1 cellular context compared by ENCODE assay signal in genomic region chr2:130380096-130380934, GRCh38.
TF ChIP-seq lines count a peak whose summit lies in the region.

No MANE protein-coding gene starts in this region.

TF ChIP-seq in K562, 482 proteins besides CTCF, POLR2A, EP300 and RAD21 (continued from another document and continues in another):
- TF ChIP-seq, protein P1, sequence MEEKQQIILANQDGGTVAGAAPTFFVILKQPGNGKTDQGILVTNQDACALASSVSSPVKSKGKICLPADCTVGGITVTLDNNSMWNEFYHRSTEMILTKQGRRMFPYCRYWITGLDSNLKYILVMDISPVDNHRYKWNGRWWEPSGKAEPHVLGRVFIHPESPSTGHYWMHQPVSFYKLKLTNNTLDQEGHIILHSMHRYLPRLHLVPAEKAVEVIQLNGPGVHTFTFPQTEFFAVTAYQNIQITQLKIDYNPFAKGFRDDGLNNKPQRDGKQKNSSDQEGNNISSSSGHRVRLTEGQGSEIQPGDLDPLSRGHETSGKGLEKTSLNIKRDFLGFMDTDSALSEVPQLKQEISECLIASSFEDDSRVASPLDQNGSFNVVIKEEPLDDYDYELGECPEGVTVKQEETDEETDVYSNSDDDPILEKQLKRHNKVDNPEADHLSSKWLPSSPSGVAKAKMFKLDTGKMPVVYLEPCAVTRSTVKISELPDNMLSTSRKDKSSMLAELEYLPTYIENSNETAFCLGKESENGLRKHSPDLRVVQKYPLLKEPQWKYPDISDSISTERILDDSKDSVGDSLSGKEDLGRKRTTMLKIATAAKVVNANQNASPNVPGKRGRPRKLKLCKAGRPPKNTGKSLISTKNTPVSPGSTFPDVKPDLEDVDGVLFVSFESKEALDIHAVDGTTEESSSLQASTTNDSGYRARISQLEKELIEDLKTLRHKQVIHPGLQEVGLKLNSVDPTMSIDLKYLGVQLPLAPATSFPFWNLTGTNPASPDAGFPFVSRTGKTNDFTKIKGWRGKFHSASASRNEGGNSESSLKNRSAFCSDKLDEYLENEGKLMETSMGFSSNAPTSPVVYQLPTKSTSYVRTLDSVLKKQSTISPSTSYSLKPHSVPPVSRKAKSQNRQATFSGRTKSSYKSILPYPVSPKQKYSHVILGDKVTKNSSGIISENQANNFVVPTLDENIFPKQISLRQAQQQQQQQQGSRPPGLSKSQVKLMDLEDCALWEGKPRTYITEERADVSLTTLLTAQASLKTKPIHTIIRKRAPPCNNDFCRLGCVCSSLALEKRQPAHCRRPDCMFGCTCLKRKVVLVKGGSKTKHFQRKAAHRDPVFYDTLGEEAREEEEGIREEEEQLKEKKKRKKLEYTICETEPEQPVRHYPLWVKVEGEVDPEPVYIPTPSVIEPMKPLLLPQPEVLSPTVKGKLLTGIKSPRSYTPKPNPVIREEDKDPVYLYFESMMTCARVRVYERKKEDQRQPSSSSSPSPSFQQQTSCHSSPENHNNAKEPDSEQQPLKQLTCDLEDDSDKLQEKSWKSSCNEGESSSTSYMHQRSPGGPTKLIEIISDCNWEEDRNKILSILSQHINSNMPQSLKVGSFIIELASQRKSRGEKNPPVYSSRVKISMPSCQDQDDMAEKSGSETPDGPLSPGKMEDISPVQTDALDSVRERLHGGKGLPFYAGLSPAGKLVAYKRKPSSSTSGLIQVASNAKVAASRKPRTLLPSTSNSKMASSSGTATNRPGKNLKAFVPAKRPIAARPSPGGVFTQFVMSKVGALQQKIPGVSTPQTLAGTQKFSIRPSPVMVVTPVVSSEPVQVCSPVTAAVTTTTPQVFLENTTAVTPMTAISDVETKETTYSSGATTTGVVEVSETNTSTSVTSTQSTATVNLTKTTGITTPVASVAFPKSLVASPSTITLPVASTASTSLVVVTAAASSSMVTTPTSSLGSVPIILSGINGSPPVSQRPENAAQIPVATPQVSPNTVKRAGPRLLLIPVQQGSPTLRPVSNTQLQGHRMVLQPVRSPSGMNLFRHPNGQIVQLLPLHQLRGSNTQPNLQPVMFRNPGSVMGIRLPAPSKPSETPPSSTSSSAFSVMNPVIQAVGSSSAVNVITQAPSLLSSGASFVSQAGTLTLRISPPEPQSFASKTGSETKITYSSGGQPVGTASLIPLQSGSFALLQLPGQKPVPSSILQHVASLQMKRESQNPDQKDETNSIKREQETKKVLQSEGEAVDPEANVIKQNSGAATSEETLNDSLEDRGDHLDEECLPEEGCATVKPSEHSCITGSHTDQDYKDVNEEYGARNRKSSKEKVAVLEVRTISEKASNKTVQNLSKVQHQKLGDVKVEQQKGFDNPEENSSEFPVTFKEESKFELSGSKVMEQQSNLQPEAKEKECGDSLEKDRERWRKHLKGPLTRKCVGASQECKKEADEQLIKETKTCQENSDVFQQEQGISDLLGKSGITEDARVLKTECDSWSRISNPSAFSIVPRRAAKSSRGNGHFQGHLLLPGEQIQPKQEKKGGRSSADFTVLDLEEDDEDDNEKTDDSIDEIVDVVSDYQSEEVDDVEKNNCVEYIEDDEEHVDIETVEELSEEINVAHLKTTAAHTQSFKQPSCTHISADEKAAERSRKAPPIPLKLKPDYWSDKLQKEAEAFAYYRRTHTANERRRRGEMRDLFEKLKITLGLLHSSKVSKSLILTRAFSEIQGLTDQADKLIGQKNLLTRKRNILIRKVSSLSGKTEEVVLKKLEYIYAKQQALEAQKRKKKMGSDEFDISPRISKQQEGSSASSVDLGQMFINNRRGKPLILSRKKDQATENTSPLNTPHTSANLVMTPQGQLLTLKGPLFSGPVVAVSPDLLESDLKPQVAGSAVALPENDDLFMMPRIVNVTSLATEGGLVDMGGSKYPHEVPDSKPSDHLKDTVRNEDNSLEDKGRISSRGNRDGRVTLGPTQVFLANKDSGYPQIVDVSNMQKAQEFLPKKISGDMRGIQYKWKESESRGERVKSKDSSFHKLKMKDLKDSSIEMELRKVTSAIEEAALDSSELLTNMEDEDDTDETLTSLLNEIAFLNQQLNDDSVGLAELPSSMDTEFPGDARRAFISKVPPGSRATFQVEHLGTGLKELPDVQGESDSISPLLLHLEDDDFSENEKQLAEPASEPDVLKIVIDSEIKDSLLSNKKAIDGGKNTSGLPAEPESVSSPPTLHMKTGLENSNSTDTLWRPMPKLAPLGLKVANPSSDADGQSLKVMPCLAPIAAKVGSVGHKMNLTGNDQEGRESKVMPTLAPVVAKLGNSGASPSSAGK (IDR thresholded peaks at IDR 0.05): peak; percentile 76
- TF ChIP-seq DMBX1 (CRISPR knock-in tag; IDR thresholded peaks at IDR 0.05; ENCODE audit: borderline replicate concordance): peak; percentile 81
- TF ChIP-seq, protein P2, sequence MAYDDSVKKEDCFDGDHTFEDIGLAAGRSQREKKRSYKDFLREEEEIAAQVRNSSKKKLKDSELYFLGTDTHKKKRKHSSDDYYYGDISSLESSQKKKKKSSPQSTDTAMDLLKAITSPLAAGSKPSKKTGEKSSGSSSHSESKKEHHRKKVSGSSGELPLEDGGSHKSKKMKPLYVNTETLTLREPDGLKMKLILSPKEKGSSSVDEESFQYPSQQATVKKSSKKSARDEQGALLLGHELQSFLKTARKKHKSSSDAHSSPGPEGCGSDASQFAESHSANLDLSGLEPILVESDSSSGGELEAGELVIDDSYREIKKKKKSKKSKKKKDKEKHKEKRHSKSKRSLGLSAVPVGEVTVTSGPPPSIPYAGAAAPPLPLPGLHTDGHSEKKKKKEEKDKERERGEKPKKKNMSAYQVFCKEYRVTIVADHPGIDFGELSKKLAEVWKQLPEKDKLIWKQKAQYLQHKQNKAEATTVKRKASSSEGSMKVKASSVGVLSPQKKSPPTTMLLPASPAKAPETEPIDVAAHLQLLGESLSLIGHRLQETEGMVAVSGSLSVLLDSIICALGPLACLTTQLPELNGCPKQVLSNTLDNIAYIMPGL (CRISPR knock-in tag; IDR thresholded peaks at IDR 0.05): no peak
- TF ChIP-seq CEBPB (tag; IDR thresholded peaks at IDR 0.05): no peak
- no peak for TF ChIP-seq NELFE (IDR thresholded peaks at IDR 0.05; ENCODE audit: insufficient read depth, insufficient read length)
- peak in 1 of 2 experiments; percentile 61; a peak in 1 of 4 replicates for TF ChIP-seq HDAC1 (IDR thresholded peaks at IDR 0.05)
- TF ChIP-seq PHB (CRISPR knock-in tag; IDR thresholded peaks at IDR 0.05): no peak
- no peak for TF ChIP-seq ZNF282 (CRISPR knock-in tag; IDR thresholded peaks at IDR 0.05)
- no peak for TF ChIP-seq ZFPM2 (CRISPR knock-in tag; IDR thresholded peaks at IDR 0.05)
- TF ChIP-seq MTF1 (CRISPR knock-in tag; IDR thresholded peaks at IDR 0.05; ENCODE audit: borderline replicate concordance): no peak
- TF ChIP-seq PHF20 (IDR thresholded peaks at IDR 0.05; ENCODE audit: partially characterized antibody): no peak
- TF ChIP-seq NFYB (IDR thresholded peaks at IDR 0.05; ENCODE audit: extremely low read depth, insufficient read length): no peak
- no peak for TF ChIP-seq BCLAF1 (IDR thresholded peaks at IDR 0.05; ENCODE audit: borderline replicate concordance in 1 of 2, control insufficient read depth in 1 of 2, low read depth in 2 of 2, low read length in 1 of 2)
- peak; percentile 84 for TF ChIP-seq CBFA2T3 (IDR thresholded peaks at IDR 0.05)
- TF ChIP-seq GATAD2A (IDR thresholded peaks at IDR 0.05): 0 out of 2 replicates have a peak, but pooled peaks have one; percentile 49
- TF ChIP-seq ETV5 (CRISPR knock-in tag; IDR thresholded peaks at IDR 0.05; ENCODE audit: low read depth): peak; percentile 94
- peak; percentile 39 for TF ChIP-seq GABPA (tag; conservative IDR thresholded peaks at IDR 0.05; ENCODE audit: low read depth)
- TF ChIP-seq POLR2AphosphoS2 (IDR thresholded peaks at IDR 0.05; ENCODE audit: low read length): no peak
- TF ChIP-seq, protein P3, sequence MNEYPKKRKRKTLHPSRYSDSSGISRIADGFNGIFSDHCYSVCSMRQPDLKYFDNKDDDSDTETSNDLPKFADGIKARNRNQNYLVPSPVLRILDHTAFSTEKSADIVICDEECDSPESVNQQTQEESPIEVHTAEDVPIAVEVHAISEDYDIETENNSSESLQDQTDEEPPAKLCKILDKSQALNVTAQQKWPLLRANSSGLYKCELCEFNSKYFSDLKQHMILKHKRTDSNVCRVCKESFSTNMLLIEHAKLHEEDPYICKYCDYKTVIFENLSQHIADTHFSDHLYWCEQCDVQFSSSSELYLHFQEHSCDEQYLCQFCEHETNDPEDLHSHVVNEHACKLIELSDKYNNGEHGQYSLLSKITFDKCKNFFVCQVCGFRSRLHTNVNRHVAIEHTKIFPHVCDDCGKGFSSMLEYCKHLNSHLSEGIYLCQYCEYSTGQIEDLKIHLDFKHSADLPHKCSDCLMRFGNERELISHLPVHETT (CRISPR knock-in tag; conservative IDR thresholded peaks at IDR 0.05 in 1 of 2, IDR thresholded peaks at IDR 0.05 in 1 of 2): 0 out of 4 replicates have a peak, but pooled peaks of 1 of the 2 experiments have one; percentile 40
- TF ChIP-seq MEF2D (tag; conservative IDR thresholded peaks at IDR 0.05; ENCODE audit: low read depth): no peak
- TF ChIP-seq PRPF4 (IDR thresholded peaks at IDR 0.05; ENCODE audit: insufficient read depth, low read depth, low read length, poor library complexity, severe bottlenecking): no peak
- TF ChIP-seq ATF7 (IDR thresholded peaks at IDR 0.05): no peak
- peak in 1 of 2 experiments; percentile 48; a peak in 2 of 4 replicates for TF ChIP-seq TRIM24 (IDR thresholded peaks at IDR 0.05)
- TF ChIP-seq XRCC3 (IDR thresholded peaks at IDR 0.05): no peak
- no peak for TF ChIP-seq IFI16 (CRISPR knock-in tag; IDR thresholded peaks at IDR 0.05)
- no peak for TF ChIP-seq MCM5 (IDR thresholded peaks at IDR 0.05; ENCODE audit: low read depth)
- no peak for TF ChIP-seq ZMIZ1 (IDR thresholded peaks at IDR 0.05; ENCODE audit: low read depth in 2 of 2, low read length in 2 of 2)
- TF ChIP-seq ARID2 (IDR thresholded peaks at IDR 0.05): no peak
- TF ChIP-seq KDM5B (IDR thresholded peaks at IDR 0.05; ENCODE audit: insufficient replicate concordance, low read depth, low read length): no peak
- TF ChIP-seq CREM (IDR thresholded peaks at IDR 0.05; ENCODE audit: low read depth): peak; percentile 41
- no peak for TF ChIP-seq HMG20A (CRISPR knock-in tag; conservative IDR thresholded peaks at IDR 0.05)
- TF ChIP-seq, protein P4, sequence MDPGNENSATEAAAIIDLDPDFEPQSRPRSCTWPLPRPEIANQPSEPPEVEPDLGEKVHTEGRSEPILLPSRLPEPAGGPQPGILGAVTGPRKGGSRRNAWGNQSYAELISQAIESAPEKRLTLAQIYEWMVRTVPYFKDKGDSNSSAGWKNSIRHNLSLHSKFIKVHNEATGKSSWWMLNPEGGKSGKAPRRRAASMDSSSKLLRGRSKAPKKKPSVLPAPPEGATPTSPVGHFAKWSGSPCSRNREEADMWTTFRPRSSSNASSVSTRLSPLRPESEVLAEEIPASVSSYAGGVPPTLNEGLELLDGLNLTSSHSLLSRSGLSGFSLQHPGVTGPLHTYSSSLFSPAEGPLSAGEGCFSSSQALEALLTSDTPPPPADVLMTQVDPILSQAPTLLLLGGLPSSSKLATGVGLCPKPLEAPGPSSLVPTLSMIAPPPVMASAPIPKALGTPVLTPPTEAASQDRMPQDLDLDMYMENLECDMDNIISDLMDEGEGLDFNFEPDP (CRISPR knock-in tag; IDR thresholded peaks at IDR 0.05): no peak; the same call in 1 of the 2 replicates
- no peak for TF ChIP-seq ZNF655 (CRISPR knock-in tag; IDR thresholded peaks at IDR 0.05)
- TF ChIP-seq PTBP1 (IDR thresholded peaks at IDR 0.05; ENCODE audit: low read depth, low read length): no peak
- no peak for TF ChIP-seq NFRKB (IDR thresholded peaks at IDR 0.05; ENCODE audit: low read depth)
